In genomic region chr18:10370716-10371115, GRCh38 we compare ENCODE assay signal across 32 cellular contexts.
"Had no signal": no experiment of that assay in that cellular context is flagged by ENCODE, and none has a peak within 500 bp of the region (broad histone marks: within the 10 kb centered on the region; RNA-seq: fewer than 3 reads in every experiment).

No MANE protein-coding gene starts in this region.

- H3K4me3 ChIP-seq: adrenal gland, body of pancreas, breast epithelium, MG63, SJCRH30 had no signal

- ATAC-seq: activated naive CD4-positive, alpha-beta T cell treated with anti-CD3 and anti-CD28 coated beads, Interleukin-2, amount 50 U/mL, for 72 hours; activated T-cell treated with anti-CD3 and anti-CD28 coated beads, Interleukin-2, amount 50 U/mL, for 4 hours; body of pancreas; Panc1 had no signal

- H3K27ac Mint-ChIP-seq: activated CD4-positive, alpha-beta memory T cell treated with anti-CD3 and anti-CD28 coated beads for 36 hours; activated naive CD4-positive, alpha-beta T cell treated with anti-CD3 and anti-CD28 coated beads for 36 hours; activated naive CD4-positive, alpha-beta T cell treated with anti-CD3 and anti-CD28 coated beads, Interleukin-2, amount 50 U/mL, for 72 hours; activated T-helper 1 cell treated with anti-CD3 and anti-CD28 coated beads, Interleukin-12 subunit alpha, Interleukin-12 subunit beta, Interleukin-2, Interleukin-4 antibody, amounts not matched to agents 30 ng/mL and 10 ng/mL and 1 ng/mL, durations not matched to agents 14 hours and 24 hours and 36 hours had no signal

- DNase-seq: activated CD4-positive, alpha-beta memory T cell treated with anti-CD3 and anti-CD28 coated beads for 36 hours; activated CD4-positive, alpha-beta T cell treated with anti-CD3 and anti-CD28 coated beads, Interleukin-2, amount 50 U/mL, for 1 hour; activated CD4-positive, CD25-positive, alpha-beta regulatory T cell; activated CD8-positive, alpha-beta memory T cell treated with anti-CD3 and anti-CD28 coated beads, Interleukin-2, amount 50 U/mL, for 4 hours; activated gamma-delta T cell treated with Interleukin-2 at 50 U/mL for 16 hours; activated naive CD4-positive, alpha-beta T cell treated with anti-CD3 and anti-CD28 coated beads for 36 hours; activated T-cell treated with anti-CD3 and anti-CD28 coated beads for 4 hours; activated T-cell treated with anti-CD3 and anti-CD28 coated beads, Interleukin-2, amount 50 U/mL, for 4 hours; adrenal gland; body of pancreas; Kasumi-1; KBM-7; MG63; NCI-H1048; NCI-H1105 treated with DMSO at 0.1 percent for 48 hours; NCI-H1436; NCI-H1694; NCI-H1930; NCI-H2081 treated with DMSO at 0.1 percent for 48 hours; NCI-H226; NCI-H446 treated with DMSO at 0.1 percent for 48 hours; NCI-H524; NCI-H69; SHP77; SJCRH30; SW 1271; T1000; WERI-Rb-1 had no signal

- H3K9me3 ChIP-seq: adrenal gland, body of pancreas, breast epithelium, MG63, SJCRH30 had no signal

- H3K27me3 ChIP-seq: adrenal gland, body of pancreas, breast epithelium, MG63, SJCRH30 had no signal

- H3K9me3 Mint-ChIP-seq: activated CD4-positive, alpha-beta memory T cell treated with anti-CD3 and anti-CD28 coated beads for 36 hours; activated naive CD4-positive, alpha-beta T cell treated with anti-CD3 and anti-CD28 coated beads for 36 hours; activated naive CD4-positive, alpha-beta T cell treated with anti-CD3 and anti-CD28 coated beads, Interleukin-2, amount 50 U/mL, for 72 hours; activated T-cell treated with anti-CD3 and anti-CD28 coated beads, Interleukin-2, amount 50 U/mL, for 4 hours; activated T-helper 1 cell treated with anti-CD3 and anti-CD28 coated beads, Interleukin-12 subunit alpha, Interleukin-12 subunit beta, Interleukin-2, Interleukin-4 antibody, amounts not matched to agents 30 ng/mL and 10 ng/mL and 1 ng/mL, durations not matched to agents 14 hours and 24 hours and 36 hours had no signal

- H3K36me3 Mint-ChIP-seq: activated CD4-positive, alpha-beta memory T cell treated with anti-CD3 and anti-CD28 coated beads for 36 hours; activated naive CD4-positive, alpha-beta T cell treated with anti-CD3 and anti-CD28 coated beads, Interleukin-2, amount 50 U/mL, for 72 hours had no signal

- H3K4me1 ChIP-seq: adrenal gland, breast epithelium, SJCRH30 had no signal

- H3K36me3 ChIP-seq: adrenal gland, breast epithelium, MG63, SJCRH30, WERI-Rb-1 had no signal

- H3K27ac ChIP-seq: adrenal gland, body of pancreas, breast epithelium, SJCRH30, WERI-Rb-1 had no signal

- H3K4me3 Mint-ChIP-seq: activated CD4-positive, alpha-beta memory T cell treated with anti-CD3 and anti-CD28 coated beads for 36 hours; activated naive CD4-positive, alpha-beta T cell treated with anti-CD3 and anti-CD28 coated beads for 36 hours; activated T-cell treated with anti-CD3 and anti-CD28 coated beads, Interleukin-2, amount 50 U/mL, for 4 hours; activated T-helper 1 cell treated with anti-CD3 and anti-CD28 coated beads, Interleukin-12 subunit alpha, Interleukin-12 subunit beta, Interleukin-2, Interleukin-4 antibody, amounts not matched to agents 30 ng/mL and 10 ng/mL and 1 ng/mL, durations not matched to agents 14 hours and 24 hours and 36 hours had no signal
